In genomic region chr7:150368884-150369739, GRCh38 we compare ENCODE assay signal across 8 cellular contexts. TPM values are rescaled to one million over a fixed set of nuclear protein-coding genes. Genes with fewer than 3 reads are reported as not detected.
DNase-seq lines count a peak whose midpoint lies in the region; ATAC-seq and TF ChIP-seq lines count a peak whose summit lies in the region.

No MANE protein-coding gene starts in this region.

- intact Hi-C loops in activated B cell treated with CpG ODN at 0.5 μM for 24 hours (cut with micrococcal nuclease): loop anchor here (1.0 to 2.0 kb wide), 6 partner anchors 10 to 1278 kb away; partner anchors contain the start of genes SLC4A2, ZNF775, ZNF786 and ZNF862
- intact Hi-C loops in colonic mucosa (cut with DNase I): no loop called here

- peak; percentile 43 for ATAC-seq in activated B cell treated with CpG ODN at 0.5 μM for 24 hours (ENCODE audit: low read depth)

- H3K27me3 Mint-ChIP-seq in activated B cell treated with CpG ODN at 0.5 μM for 24 hours: no peaks in the 10 kb centered on the region

- H3K9me3 ChIP-seq in MM.1S (replicated peaks; ENCODE audit: insufficient read depth, low read length): no peaks in the 10 kb centered on the region
- H3K9me3 ChIP-seq in colonic mucosa: no peaks in the 10 kb centered on the region

- peaks cover 37% of the 10 kb centered on the region for H3K36me3 Mint-ChIP-seq in activated B cell treated with CpG ODN at 0.5 μM for 24 hours (ENCODE audit: low read depth)

- CTCF ChIA-PET in activated B cell treated with CpG ODN at 0.5 μM for 24 hours (lab: Charles Lee): interaction anchor here (1.0 to 2.0 kb wide), 5 partner anchors 9 to 40 kb away, joined by 3 to 6 read pairs (median 5); no protein-coding TSS in a partner anchor

- H3K4me3 ChIP-seq in GM12865 (ENCODE audit: low read depth, low read length) (peak overlapping the region; percentile 85), H7 (ENCODE audit: insufficient read depth, low read depth, low read length) (peak overlapping the region; percentile 94), MM.1S (ENCODE audit: low read length) (peak overlapping the region; percentile 99), colonic mucosa (peak overlapping the region; percentile 65)

- peak; percentile 89 for DNase-seq in GM12865 (ENCODE audit: low read depth)
- DNase-seq in H7: peak; percentile 93
- DNase-seq in MM.1S: peak; percentile 89
- DNase-seq in activated B cell treated with CpG ODN at 0.5 μM for 24 hours: no peak
- peak; percentile 67 for DNase-seq in colonic mucosa
- DNase-seq in left kidney (ENCODE audit: low read depth, low spot score): peak; percentile 93
- DNase-seq in stimulated activated CD4-positive, alpha-beta T cell treated with anti-CD3 and anti-CD28 coated beads, TNF-alpha, amount 100 ng/mL, for 24 hours (ENCODE audit: low read depth in 3 of 3): peak; percentile 33 to 42 (median 39)
- DNase-seq in NCI-H1436 treated with DMSO at 0.1 percent for 48 hours (lab: John Stamatoyannopoulos, UW): no peak

- peak overlapping the region; percentile 94 for H3K27ac Mint-ChIP-seq in activated B cell treated with CpG ODN at 0.5 μM for 24 hours

- H3F3A ChIP-seq in MM.1S (ENCODE audit: insufficient read depth, low read length): peaks cover 63% of the 10 kb centered on the region

- peak overlapping the region; percentile 95 for H3K4me3 Mint-ChIP-seq in activated B cell treated with CpG ODN at 0.5 μM for 24 hours

- H3K27me3 ChIP-seq in H7 (ENCODE audit: control insufficient read depth, insufficient read depth, low read length) (no peaks in the 10 kb centered on the region), MM.1S (replicated peaks; ENCODE audit: insufficient read depth, low read length) (no peaks in the 10 kb centered on the region), colonic mucosa (no peaks in the 10 kb centered on the region)

- H2AFZ ChIP-seq in MM.1S (ENCODE audit: low read length): no peak overlapping the region

- H3K4me1 ChIP-seq in MM.1S (ENCODE audit: low read length) (peaks cover 63% of the 10 kb centered on the region), colonic mucosa (peaks cover 11% of the 10 kb centered on the region)

- peak overlapping the region; percentile 100 for H3K9ac ChIP-seq in MM.1S (ENCODE audit: low read length)
- H3K9ac ChIP-seq in colonic mucosa (ENCODE audit: low read depth in 2 of 2, low read length in 2 of 2): peak overlapping the region; percentile 93 to 99

- peak overlapping the region; percentile 93 for H3K4me2 ChIP-seq in MM.1S (ENCODE audit: low read depth, low read length)

- H3K79me2 ChIP-seq in MM.1S (ENCODE audit: low read length): peaks cover 54% of the 10 kb centered on the region

- TF ChIP-seq CTCF in GM12865 (IDR thresholded peaks at IDR 0.05; ENCODE audit: insufficient read depth, low read depth, low read length, missing control alignments) (no peak), MM.1S (IDR thresholded peaks at IDR 0.05; ENCODE audit: low read length) (no peak), activated B cell treated with CpG ODN at 0.5 μM for 24 hours (IDR thresholded peaks at IDR 0.05) (no peak), colonic mucosa (IDR thresholded peaks at IDR 0.05) (no peak)

- H3K9me2 ChIP-seq in MM.1S (replicated peaks; ENCODE audit: insufficient read depth, low read length): no peaks in the 10 kb centered on the region

- H3K4me1 Mint-ChIP-seq in activated B cell treated with CpG ODN at 0.5 μM for 24 hours: peaks cover 71% of the 10 kb centered on the region

- no peaks in the 10 kb centered on the region for H3K9me3 Mint-ChIP-seq in activated B cell treated with CpG ODN at 0.5 μM for 24 hours

- no peaks in the 10 kb centered on the region for H4K20me1 ChIP-seq in MM.1S (ENCODE audit: insufficient read depth, low read length)

- POLR2A ChIA-PET in activated B cell treated with CpG ODN at 0.5 μM for 24 hours (lab: Charles Lee): interaction anchor here (0.6 to 16.5 kb wide), 17 partner anchors 10 to 1386 kb away, joined by 3 to 421 read pairs (median 4); partner anchors contain the start of genes ACTR3C, GIMAP2, LRRC61 and ZNF775

- H3K36me3 ChIP-seq in H7 (replicated peaks; ENCODE audit: control insufficient read depth, insufficient read depth, low read length) (peaks cover 12% of the 10 kb centered on the region), MM.1S (replicated peaks; ENCODE audit: insufficient read depth, low read length) (0 out of 2 replicates have a peak, but pooled peaks cover 7% of the 10 kb centered on the region), colonic mucosa (no peaks in the 10 kb centered on the region)

- peak overlapping the region; percentile 99 for H3K27ac ChIP-seq in MM.1S (ENCODE audit: low read length)
- peak overlapping the region; percentile 97 for H3K27ac ChIP-seq in colonic mucosa

RNA-seq across cellular contexts. Expression of gene REPIN1, which starts 0.5 kb away (rescaled TPM):
- 149 and 155 TPM in 2 replicates for total RNA-seq in H7 (2014; rRNA removed; shearing (Covaris generic))
- total RNA-seq in activated B cell treated with CpG ODN at 0.5 μM for 24 hours (106 and 116 TPM in 2 replicates), colonic mucosa (100 to 1,000 TPM; 189 to 304 TPM)

RNA-seq across cellular contexts. Expression of gene ZNF775, which starts 10.0 kb away (rescaled TPM):
- total RNA-seq in H7 (2014; rRNA removed; shearing (Covaris generic)): 44.2 and 56.7 TPM in 2 replicates
- 8.0 and 8.8 TPM in 2 replicates for total RNA-seq in activated B cell treated with CpG ODN at 0.5 μM for 24 hours
- total RNA-seq in colonic mucosa: 10 to 100 TPM; 11.0 to 11.3 TPM

RNA-seq across cellular contexts. Expression of gene RARRES2, which starts 27.7 kb away (rescaled TPM):
- 198 and 223 TPM in 2 replicates for total RNA-seq in H7 (2014; rRNA removed; shearing (Covaris generic))
- total RNA-seq in activated B cell treated with CpG ODN at 0.5 μM for 24 hours: not detected in 2 replicates
- total RNA-seq in colonic mucosa: 100 to 1,000 TPM in 1 of 2 donors, 10 to 100 TPM in 1; 86.7 to 122 TPM

RNA-seq across cellular contexts. Expression of gene ACTR3C, which starts 45.8 kb away (rescaled TPM):
- 0.73 and 3.2 TPM in 2 replicates for total RNA-seq in H7 (2014; rRNA removed; shearing (Covaris generic))
- total RNA-seq in activated B cell treated with CpG ODN at 0.5 μM for 24 hours (10.1 and 14.3 TPM in 2 replicates), colonic mucosa (10 to 100 TPM; 17.6 to 29.6 TPM)

RNA-seq across cellular contexts. Expression of gene LRRC61, which starts 46.0 kb away (rescaled TPM):
- total RNA-seq in H7 (2014; rRNA removed; shearing (Covaris generic)): 38.3 and 39.4 TPM in 2 replicates
- total RNA-seq in activated B cell treated with CpG ODN at 0.5 μM for 24 hours (10.7 and 11.0 TPM in 2 replicates), colonic mucosa (10 to 100 TPM; 11.4 to 15.1 TPM)

Comparison
In these comparisons a context has a peak if more than half of its experiments do, and no peak if none do; other contexts are left out.
1. DNase-seq: peak in GM12865 (single experiment), H7 (single experiment), MM.1S (single experiment), colonic mucosa (single experiment), left kidney (single experiment) and stimulated activated CD4-positive, alpha-beta T cell treated with anti-CD3 and anti-CD28 coated beads, TNF-alpha, amount 100 ng/mL, for 24 hours (3 of 3); none in activated B cell treated with CpG ODN at 0.5 μM for 24 hours (single experiment) and NCI-H1436 treated with DMSO at 0.1 percent for 48 hours (single experiment).
2. RNA of gene RARRES2, which starts 27.7 kb away (total RNA-seq): 198 to 223 TPM in H7 and 86.7 to 122 TPM in colonic mucosa; not detected in activated B cell treated with CpG ODN at 0.5 μM for 24 hours; every median in the first group is over 10 times any median in the second.
3. Peak in every context shown above with its lines, with median percentiles within 50 percentile points of each other: H3K4me3 ChIP-seq.